Comparison of ENCODE assay signal across 9 cellular contexts in genomic region chr1:159826436-159827101, GRCh38. TPM values are rescaled to one million over a fixed set of nuclear protein-coding genes. Genes with fewer than 3 reads are reported as not detected.
DNase-seq lines count a peak whose midpoint lies in the region; ATAC-seq lines count a peak whose summit lies in the region.
"Had no signal": no experiment of that assay in that cellular context is flagged by ENCODE, and none has a peak within 500 bp of the region (broad histone marks: within the 10 kb centered on the region; RNA-seq: fewer than 3 reads in every experiment).

Gene SLAMF8, plus strand, starts transcription at chr1:159826873. Its CDS starts 26 bp downstream, at chr1:159826899.

- intact Hi-C loops in right cardiac atrium (cut with DNase I): no loop called here

- no peaks in the 10 kb centered on the region for H3K9me3 Mint-ChIP-seq in activated CD8-positive, alpha-beta T cell treated with anti-CD3 and anti-CD28 coated beads, Interleukin-2, amount 10 ng/mL, durations not matched to agents 7 days and 5 days (ENCODE audit: insufficient read depth)

- no peaks in the 10 kb centered on the region for H3K4me1 ChIP-seq in right cardiac atrium (ENCODE audit: control insufficient read depth, insufficient read depth, low read length)

- no peak within 1 kb of the TSS for H3K27ac ChIP-seq in right cardiac atrium (ENCODE audit: low read length)
- H3K27ac ChIP-seq: tibial nerve had no signal

- H3K4me3 Mint-ChIP-seq in activated CD8-positive, alpha-beta T cell treated with anti-CD3 and anti-CD28 coated beads, Interleukin-2, amount 10 ng/mL, durations not matched to agents 7 days and 5 days: peak within 1 kb of the TSS; percentile 54

- CTCF ChIA-PET in activated CD8-positive, alpha-beta T cell treated with anti-CD3 and anti-CD28 coated beads, Interleukin-2, amount 10 ng/mL, durations not matched to agents 7 days and 5 days (lab: Charles Lee): interaction anchor here (1.2 to 7.3 kb wide), 6 partner anchors 14 to 64 kb away, joined by 4 to 64 read pairs (median 8); partner anchors contain the start of genes DUSP23 and FCRL6

- H3K27me3 Mint-ChIP-seq in activated CD8-positive, alpha-beta T cell treated with anti-CD3 and anti-CD28 coated beads, Interleukin-2, amount 10 ng/mL, durations not matched to agents 7 days and 5 days (ENCODE audit: low read depth): peaks cover 52% of the 10 kb centered on the region

- H3K4me3 ChIP-seq in right cardiac atrium (ENCODE audit: low read length): no peak within 1 kb of the TSS

- peak; percentile 89 for DNase-seq in activated CD8-positive, alpha-beta T cell treated with anti-CD3 and anti-CD28 coated beads, Interleukin-2, amount 10 ng/mL, durations not matched to agents 7 days and 5 days
- DNase-seq in right cardiac atrium (peak; percentile 27 to 71 (median 70)), NCI-H1048 (lab: John Stamatoyannopoulos, UW) (no peak)
- peak; percentile 35 to 47 for DNase-seq in stimulated activated CD8-positive, alpha-beta memory T cell treated with anti-CD3 and anti-CD28 coated beads, Interleukin-2, amount 100 ng/mL, for 48 hours (ENCODE audit: low read depth in 2 of 2)

- peaks cover 12% of the 10 kb centered on the region for H3K36me3 Mint-ChIP-seq in activated CD8-positive, alpha-beta T cell treated with anti-CD3 and anti-CD28 coated beads, Interleukin-2, amount 10 ng/mL, durations not matched to agents 7 days and 5 days (ENCODE audit: low read depth)

- no peaks in the 10 kb centered on the region for H3K9me3 ChIP-seq in right cardiac atrium (ENCODE audit: control insufficient read depth, low read length)
- H3K9me3 ChIP-seq: tibial nerve had no signal

- peak within 1 kb of the TSS; percentile 79 for H3K27ac Mint-ChIP-seq in activated CD8-positive, alpha-beta T cell treated with anti-CD3 and anti-CD28 coated beads, Interleukin-2, amount 10 ng/mL, durations not matched to agents 7 days and 5 days

- H3K27me3 ChIP-seq in right cardiac atrium (ENCODE audit: control insufficient read depth, insufficient read depth): no peaks in the 10 kb centered on the region

- WGBS in right cardiac atrium: 55% methylated on average over 11 of the region's 11 CpGs

- ATAC-seq in HG02981 (IDR thresholded peaks at IDR 0.05; ENCODE audit: unreplicated experiment) (peak; percentile 45), right cardiac atrium (peak; percentile 22 to 35), HG03039 (IDR thresholded peaks at IDR 0.05; ENCODE audit: unreplicated experiment) (no peak), GM21717 (IDR thresholded peaks at IDR 0.05; ENCODE audit: unreplicated experiment) (no peak), GM21723 (IDR thresholded peaks at IDR 0.05; ENCODE audit: unreplicated experiment) (no peak)
- ATAC-seq in activated CD8-positive, alpha-beta T cell treated with anti-CD3 and anti-CD28 coated beads, Interleukin-2, amount 10 ng/mL, durations not matched to agents 7 days and 5 days: peak; percentile 84

- POLR2A ChIA-PET in activated CD8-positive, alpha-beta T cell treated with anti-CD3 and anti-CD28 coated beads, Interleukin-2, amount 10 ng/mL, durations not matched to agents 7 days and 5 days (lab: Charles Lee): interaction anchor here (0.6 to 1.9 kb wide), 4 partner anchors 10 to 96 kb away, joined by 3 to 5 read pairs (median 4); no protein-coding TSS in a partner anchor

- H3K4me1 Mint-ChIP-seq in activated CD8-positive, alpha-beta T cell treated with anti-CD3 and anti-CD28 coated beads, Interleukin-2, amount 10 ng/mL, durations not matched to agents 7 days and 5 days (ENCODE audit: low read depth): peaks cover 53% of the 10 kb centered on the region

RNA-seq across cellular contexts. Expression of gene SLAMF8, which starts in this region (rescaled TPM):
- 1 to 10 TPM in 1 of 2 experiments, under 1 TPM in 1; 0.73 to 1.3 TPM for total RNA-seq in activated CD8-positive, alpha-beta T cell treated with anti-CD3 and anti-CD28 coated beads, Interleukin-2, amount 10 ng/mL, durations not matched to agents 7 days and 5 days
- total RNA-seq in right cardiac atrium: 1 to 10 TPM; 1.7 to 4.5 (median 2.3) TPM
- 0.52 TPM for polyA plus RNA-seq in right cardiac atrium

Comparison
In these comparisons a context has a peak if more than half of its experiments do, and no peak if none do; other contexts are left out.
1. ATAC-seq: peak in HG02981 (single experiment), activated CD8-positive, alpha-beta T cell treated with anti-CD3 and anti-CD28 coated beads, Interleukin-2, amount 10 ng/mL, durations not matched to agents 7 days and 5 days (single experiment) and right cardiac atrium (2 of 2); none in HG03039 (single experiment), GM21717 (single experiment) and GM21723 (single experiment).